11 cellular contexts compared by ENCODE assay signal in the genomic region with DNA sequence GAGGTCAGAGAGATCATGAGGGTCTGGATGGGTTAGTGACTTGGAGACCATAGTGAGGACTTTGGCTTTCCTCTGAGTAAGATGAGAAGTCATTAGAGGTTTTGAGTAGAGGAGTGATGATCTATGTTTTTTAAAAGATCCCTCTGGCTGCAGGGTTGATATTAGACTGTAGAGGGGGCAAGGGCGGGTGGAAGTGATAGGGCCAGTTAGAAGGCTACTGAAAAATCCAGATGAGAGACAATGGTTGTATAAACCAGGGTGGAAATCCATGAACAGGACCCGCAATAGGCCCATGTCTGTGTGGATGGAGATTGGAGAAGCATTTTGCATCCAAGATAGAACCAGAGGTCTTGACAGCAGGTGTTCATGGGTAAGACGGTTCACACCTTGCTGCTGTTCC. TPM values are rescaled to one million over a fixed set of nuclear protein-coding genes. Genes with fewer than 3 reads are reported as not detected.
A peak's percentile ranks its signal among the peaks of the same experiment; 100 is the strongest.
DNase-seq lines count a peak whose midpoint lies in the region; ATAC-seq and TF ChIP-seq lines count a peak whose summit lies in the region.
"Had no signal": no experiment of that assay in that cellular context is flagged by ENCODE, and none has a peak within 500 bp of the region (broad histone marks: within the 10 kb centered on the region; RNA-seq: fewer than 3 reads in every experiment).

No MANE protein-coding gene starts in this region.

- no peaks in the 10 kb centered on the region for H3K9me2 ChIP-seq in OCI-LY7 (ENCODE audit: insufficient read depth, low read length)

- peaks cover 42 to 69% (median 57%) of the 10 kb centered on the region in 3 donors for H3K4me1 Mint-ChIP-seq in CD8-positive, alpha-beta memory T cell

- H3K27me3 Mint-ChIP-seq in CD8-positive, alpha-beta memory T cell, result no peaks in the 10 kb centered on the region

- no peaks in the 10 kb centered on the region for H4K20me1 ChIP-seq in OCI-LY7 (ENCODE audit: insufficient read depth, low read length)

- POLR2A ChIA-PET in CD8-positive, alpha-beta memory T cell (lab: Charles Lee), result interaction anchor here (0.6 to 5.1 kb wide), 3 partner anchors 10 to 17 kb away, joined by 3 to 29 read pairs (median 3); partner anchors contain the start of gene ITGAL
- POLR2A ChIA-PET in OCI-LY7 (lab: Charles Lee), result no interaction called here

- TF ChIP-seq CTCF in OCI-LY7 (conservative IDR thresholded peaks at IDR 0.05; ENCODE audit: low read length) (peak; percentile 32; the same call in 1 of the 2 replicates), fibroblast of villous mesenchyme (IDR thresholded peaks at IDR 0.05; ENCODE audit: insufficient read depth, low read depth, low read length) (peak; percentile 26)

- no peak overlapping the region for H3K4me3 ChIP-seq in CD8-positive, alpha-beta memory T cell (ENCODE audit: low read length)
- H3K4me3 ChIP-seq in OCI-LY7 (ENCODE audit: low read depth, low read length, poor library complexity, severe bottlenecking) (no peak overlapping the region), fibroblast of villous mesenchyme (ENCODE audit: low read depth, low read length) (no peak overlapping the region)
- H3K4me3 ChIP-seq: heart left ventricle, SJSA1 had no signal

- no peaks in the 10 kb centered on the region for H3K79me2 ChIP-seq in OCI-LY7 (ENCODE audit: insufficient read depth, low read depth, low read length)

- peaks cover 38% of the 10 kb centered on the region for H3K4me1 ChIP-seq in CD8-positive, alpha-beta memory T cell (ENCODE audit: insufficient read depth, low read length)
- no peaks in the 10 kb centered on the region for H3K4me1 ChIP-seq in OCI-LY7 (ENCODE audit: insufficient read depth, low read length, poor library complexity, severe bottlenecking)
- H3K4me1 ChIP-seq: SJSA1 had no signal

- H3K36me3 ChIP-seq in CD8-positive, alpha-beta memory T cell (ENCODE audit: insufficient read depth, low read length), result peaks cover 53% of the 10 kb centered on the region
- H3K36me3 ChIP-seq in OCI-LY7 (ENCODE audit: insufficient read depth, low read length), result peaks cover 73% of the 10 kb centered on the region
- H3K36me3 ChIP-seq: SJSA1 had no signal

- no peak for DNase-seq in CD8-positive, alpha-beta memory T cell
- DNase-seq in OCI-LY7 (ENCODE audit: low spot score), result no peak
- DNase-seq in fibroblast of villous mesenchyme (ENCODE audit: low read depth), result no peak
- DNase-seq in NCI-H82 treated with DMSO at 0.1 percent for 48 hours (lab: John Stamatoyannopoulos, UW; ENCODE audit: unreplicated experiment), result no peak
- DNase-seq in DMS53 (lab: John Stamatoyannopoulos, UW), result no peak
- DNase-seq: GF-D8, heart left ventricle, NCI-H2029 had no signal

- peaks cover 0 to 1% (median 0%) of the 10 kb centered on the region in 5 donors for H3K9me3 Mint-ChIP-seq in CD8-positive, alpha-beta memory T cell

- TSS peak; percentile 40 for BruUV-seq in OCI-LY7 (replicated peaks; lab: Mats Ljungman, UMichigan)

- no peaks in the 10 kb centered on the region for H3K9me3 ChIP-seq in CD8-positive, alpha-beta memory T cell (ENCODE audit: low read length)
- no peaks in the 10 kb centered on the region for H3K9me3 ChIP-seq in OCI-LY7 (ENCODE audit: low read length)
- H3K9me3 ChIP-seq: heart left ventricle, SJSA1 had no signal

- peak overlapping the region; percentile 34 to 90 (median 77) for H3K27ac Mint-ChIP-seq in CD8-positive, alpha-beta memory T cell

- CTCF ChIA-PET in CD8-positive, alpha-beta memory T cell (lab: Charles Lee), result interaction anchor here (1.2 to 2.7 kb wide), 4 partner anchors 9 to 52 kb away, joined by 3 to 8 read pairs (median 6); partner anchors contain the start of genes DCTPP1 and SEPHS2
- CTCF ChIA-PET in OCI-LY7 (lab: Charles Lee; ENCODE audit: unreplicated experiment), result no interaction called here

- peaks cover 0 to 91% (median 21%) of the 10 kb centered on the region in 3 donors for H3K36me3 Mint-ChIP-seq in CD8-positive, alpha-beta memory T cell

- no peak for ATAC-seq in GM18858 (IDR thresholded peaks at IDR 0.05; ENCODE audit: unreplicated experiment)
- ATAC-seq: heart left ventricle had no signal

- H3K4me2 ChIP-seq in OCI-LY7 (ENCODE audit: low read length), result no peak overlapping the region

- intact Hi-C loops in OCI-LY7 (cut with micrococcal nuclease; ENCODE audit: unreplicated experiment), result no loop called here

- no peak overlapping the region for H3K27ac ChIP-seq in CD8-positive, alpha-beta memory T cell (ENCODE audit: low read depth, low read length)
- no peak overlapping the region for H3K27ac ChIP-seq in OCI-LY7 (ENCODE audit: low read depth, low read length, poor library complexity, severe bottlenecking)
- H3K27ac ChIP-seq: heart left ventricle, SJSA1 had no signal

- peak overlapping the region in 5 of 7 donors; percentile 2 to 57 (median 26) for H3K4me3 Mint-ChIP-seq in CD8-positive, alpha-beta memory T cell

- H2AFZ ChIP-seq in OCI-LY7 (ENCODE audit: low read length), result no peak overlapping the region

- H3K27me3 ChIP-seq in CD8-positive, alpha-beta memory T cell (ENCODE audit: insufficient read depth, low read length, poor library complexity, severe bottlenecking), result no peaks in the 10 kb centered on the region
- H3K27me3 ChIP-seq: SJSA1 had no signal

RNA-seq across cellular contexts. Expression of gene ITGAL, which starts 9.8 kb away (rescaled TPM):
- 100 to 1,000 TPM; 333 to 363 TPM for total RNA-seq in CD8-positive, alpha-beta memory T cell
- polyA plus RNA-seq in CD8-positive, alpha-beta memory T cell, result 256 TPM
- 30.7 and 40.2 TPM in 2 replicates for total RNA-seq in OCI-LY7 (2014; rRNA removed; shearing (Covaris generic))
- total RNA-seq in OCI-LY7 (2022), result 125 and 140 TPM in 2 replicates
- total RNA-seq in fibroblast of villous mesenchyme, result not detected in 2 replicates
- total RNA-seq: myocyte, SJSA1 had no signal

RNA-seq across cellular contexts. Expression of gene SEPHS2, which starts 36.7 kb away (rescaled TPM):
- 10 to 100 TPM; 68.2 to 71.0 TPM for total RNA-seq in CD8-positive, alpha-beta memory T cell
- polyA plus RNA-seq in CD8-positive, alpha-beta memory T cell, result 59.0 TPM
- 14.4 and 15.3 TPM in 2 replicates for total RNA-seq in OCI-LY7 (2014; rRNA removed; shearing (Covaris generic))
- total RNA-seq in OCI-LY7 (2022) (59.6 and 64.2 TPM in 2 replicates), fibroblast of villous mesenchyme (7.8 and 9.3 TPM in 2 replicates)

RNA-seq across cellular contexts. Expression of gene ZNF768, which starts 44.0 kb away (rescaled TPM):
- total RNA-seq in CD8-positive, alpha-beta memory T cell, result 10 to 100 TPM; 13.5 to 15.1 TPM
- polyA plus RNA-seq in CD8-positive, alpha-beta memory T cell, result 2.5 TPM
- 43.4 and 63.7 TPM in 2 replicates for total RNA-seq in OCI-LY7 (2014; rRNA removed; shearing (Covaris generic))
- total RNA-seq in OCI-LY7 (2022) (38.3 and 42.9 TPM in 2 replicates), fibroblast of villous mesenchyme (19.0 and 22.0 TPM in 2 replicates)

RNA-seq across cellular contexts. Expression of gene ZNF747, which starts 52.3 kb away (rescaled TPM):
- 10 to 100 TPM; 13.5 to 17.0 TPM for total RNA-seq in CD8-positive, alpha-beta memory T cell
- polyA plus RNA-seq in CD8-positive, alpha-beta memory T cell, result 8.4 TPM
- total RNA-seq in OCI-LY7 (2014; rRNA removed; shearing (Covaris generic)), result 15.7 and 22.2 TPM in 2 replicates
- total RNA-seq in OCI-LY7 (2022) (17.2 and 20.8 TPM in 2 replicates), fibroblast of villous mesenchyme (11.7 and 12.6 TPM in 2 replicates)

RNA-seq across cellular contexts. Expression of gene DCTPP1, which starts 52.5 kb away (rescaled TPM):
- total RNA-seq in CD8-positive, alpha-beta memory T cell, result 100 to 1,000 TPM; 174 to 175 TPM
- 73.7 TPM for polyA plus RNA-seq in CD8-positive, alpha-beta memory T cell
- total RNA-seq in OCI-LY7 (2014; rRNA removed; shearing (Covaris generic)), result 90.2 and 92.5 TPM in 2 replicates
- total RNA-seq in OCI-LY7 (2022) (80.0 and 93.8 TPM in 2 replicates), fibroblast of villous mesenchyme (12.9 and 18.6 TPM in 2 replicates)

Comparison
In these comparisons a context has a peak if more than half of its experiments do, and no peak if none do; other contexts are left out.
1. RNA of gene ITGAL, which starts 9.8 kb away (total RNA-seq): 333 to 363 TPM in CD8-positive, alpha-beta memory T cell and 30.7 to 140 TPM in OCI-LY7; not detected in fibroblast of villous mesenchyme; every median in the first group is over 10 times any median in the second.